Comparison of ENCODE assay signal across 15 cellular contexts in the genomic region with DNA sequence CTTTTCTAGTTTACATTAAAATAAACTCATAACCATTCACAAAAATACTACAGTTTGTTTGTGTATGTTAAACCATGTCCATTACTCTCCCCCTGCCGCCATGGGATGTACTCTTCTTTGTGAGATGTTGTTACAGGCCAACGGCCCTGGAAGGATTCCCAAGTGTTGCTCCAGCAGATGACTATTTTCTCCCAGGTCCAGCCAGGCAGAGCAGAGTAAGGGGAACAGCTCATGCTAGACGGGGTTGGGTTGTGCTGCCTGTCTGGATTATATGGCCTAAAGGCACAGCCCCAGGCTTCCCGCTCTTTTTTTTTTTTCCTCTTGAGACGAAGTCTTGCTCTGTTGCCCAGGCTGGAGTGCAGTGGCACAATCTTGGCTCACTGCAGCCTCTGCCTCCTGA. TPM values are rescaled to one million over a fixed set of nuclear protein-coding genes. Genes with fewer than 3 reads are reported as not detected.
DNase-seq lines count a peak whose midpoint lies in the region; ATAC-seq and TF ChIP-seq lines count a peak whose summit lies in the region.
"Had no signal": no experiment of that assay in that cellular context is flagged by ENCODE, and none has a peak within 500 bp of the region (broad histone marks: within the 10 kb centered on the region; RNA-seq: fewer than 3 reads in every experiment).

No MANE protein-coding gene starts in this region.

- H3F3A ChIP-seq in GM23248 (ENCODE audit: insufficient read depth) = no peaks in the 10 kb centered on the region

- H3K79me2 ChIP-seq in GM23248 (ENCODE audit: insufficient read depth) = no peaks in the 10 kb centered on the region

- H3K27ac Mint-ChIP-seq in activated T-cell treated with anti-CD3 and anti-CD28 coated beads, Interleukin-2, amount 50 U/mL, for 24 hours = no peak overlapping the region

- H4K20me1 ChIP-seq in GM23248 (ENCODE audit: insufficient read depth) = no peaks in the 10 kb centered on the region

- H3K27me3 ChIP-seq in GM23248 (replicated peaks; ENCODE audit: insufficient read depth) (no peaks in the 10 kb centered on the region), thoracic aorta (replicated peaks; ENCODE audit: insufficient read depth) (no peaks in the 10 kb centered on the region)

- no peaks in the 10 kb centered on the region for H3K36me3 ChIP-seq in GM23248 (ENCODE audit: low read depth)
- no peaks in the 10 kb centered on the region for H3K36me3 ChIP-seq in thoracic aorta

- ATAC-seq in thoracic aorta (ENCODE audit: insufficient number of reproducible peaks, low FRiP score, low read depth) (peak; percentile 50), HG03280 (IDR thresholded peaks at IDR 0.05; ENCODE audit: unreplicated experiment) (no peak)
- ATAC-seq: A549 had no signal

- peaks cover 3% of the 10 kb centered on the region for H3K4me1 Mint-ChIP-seq in activated T-cell treated with anti-CD3 and anti-CD28 coated beads, Interleukin-2, amount 50 U/mL, for 24 hours (ENCODE audit: low read depth)

- in situ Hi-C loops in GM23248 (cut with MboI) = no loop called here

- TF ChIP-seq CTCF in cardiac fibroblast (IDR thresholded peaks at IDR 0.05; ENCODE audit: low read depth, low read length) (no peak), thoracic aorta (IDR thresholded peaks at IDR 0.05) (no peak)

- H3K4me2 ChIP-seq in GM23248 (ENCODE audit: unreplicated experiment) = no peak overlapping the region
- H3K4me2 ChIP-seq: A549, KMS-11 had no signal

- no peaks in the 10 kb centered on the region for H3K36me3 Mint-ChIP-seq in activated T-cell treated with anti-CD3 and anti-CD28 coated beads, Interleukin-2, amount 50 U/mL, for 24 hours (ENCODE audit: low read depth)

- H3K4me1 ChIP-seq in GM23248 (ENCODE audit: insufficient read depth) (peaks cover 7% of the 10 kb centered on the region; the same call in 1 of the 2 replicates), thoracic aorta (ENCODE audit: control insufficient read depth in 1 of 2, low read depth in 2 of 2) (peaks cover 0 to 10% of the 10 kb centered on the region in 2 donors)
- H3K4me1 ChIP-seq: A549 had no signal

- H3K9me3 Mint-ChIP-seq in activated T-cell treated with anti-CD3 and anti-CD28 coated beads, Interleukin-2, amount 50 U/mL, for 24 hours = no peaks in the 10 kb centered on the region

- H3K9ac ChIP-seq in GM23248 = no peak overlapping the region
- H3K9ac ChIP-seq: KMS-11 had no signal

- no peaks in the 10 kb centered on the region for H3K9me3 ChIP-seq in GM23248 (ENCODE audit: low read depth)
- H3K9me3 ChIP-seq in thoracic aorta = no peaks in the 10 kb centered on the region
- H3K9me3 ChIP-seq: A549 had no signal

- H3K4me3 ChIP-seq in GM23248 (no peak overlapping the region), cardiac fibroblast (replicated peaks in 1 of 2; ENCODE audit: low read depth in 2 of 2, low read length in 2 of 2) (no peak overlapping the region), thoracic aorta (no peak overlapping the region)
- H3K4me3 ChIP-seq: A549 had no signal

- no peaks in the 10 kb centered on the region for H3K9me2 ChIP-seq in GM23248 (ENCODE audit: insufficient read depth)

- no peak overlapping the region for H3K4me3 Mint-ChIP-seq in activated T-cell treated with anti-CD3 and anti-CD28 coated beads, Interleukin-2, amount 50 U/mL, for 24 hours

- DNase-seq in GM23248 (peak; percentile 39), cardiac fibroblast (ENCODE audit: low read depth in 2 of 2) (peak; percentile 44 to 65), islet precursor cell (peak; percentile 15), thoracic aorta (ENCODE audit: low spot score) (no peak), NCI-H345 (lab: John Stamatoyannopoulos, UW) (no peak)
- no peak for DNase-seq in activated T-cell treated with anti-CD3 and anti-CD28 coated beads, Interleukin-2, amount 50 U/mL, for 24 hours
- DNase-seq: DMS 273 treated with DMSO at 0.1 percent for 48 hours, H7, NCI-H1092 treated with DMSO at 0.1 percent for 48 hours, NCI-H2227 treated with DMSO at 0.1 percent for 48 hours, NCI-H524 treated with DMSO at 0.1 percent for 48 hours had no signal

- H3K27me3 Mint-ChIP-seq in activated T-cell treated with anti-CD3 and anti-CD28 coated beads, Interleukin-2, amount 50 U/mL, for 24 hours = no peaks in the 10 kb centered on the region

- H3K27ac ChIP-seq in GM23248 (no peak overlapping the region), thoracic aorta (no peak overlapping the region)
- H3K27ac ChIP-seq: A549, C4-2B, KMS-11 had no signal

- WGBS in GM23248 (ENCODE audit: low coverage in 1 of 2, low lambda C conversion rate in 2 of 2, missing lambda C conversion rate in 2 of 2), 2 experiments = 73 to 82% methylated on average over 5 of the region's 5 CpGs

- H2AFZ ChIP-seq in GM23248 = no peak overlapping the region

RNA-seq across cellular contexts. Expression of a gene that starts 24.5 kb away (rescaled TPM):
- 0.22 and 0.63 TPM in 2 replicates for total RNA-seq in GM23248 (2014; rRNA removed; shearing (Covaris generic))
- polyA plus RNA-seq in GM23248 (2016; fragmentation: Nextera tagmentation; extraction: Ambion mirVana) = 4.3 and 4.8 TPM in 2 replicates
- total RNA-seq in thoracic aorta = 100 to 1,000 TPM in 1 of 2 donors, 1 to 10 TPM in 1; 7.9 to 115 TPM

Comparison
In these comparisons a context has a peak if more than half of its experiments do, and no peak if none do; other contexts are left out.
1. DNase-seq: peak in GM23248 (single experiment), cardiac fibroblast (2 of 2) and islet precursor cell (single experiment); none in thoracic aorta (single experiment), NCI-H345 (single experiment) and activated T-cell treated with anti-CD3 and anti-CD28 coated beads, Interleukin-2, amount 50 U/mL, for 24 hours (single experiment).